In the genomic region with DNA sequence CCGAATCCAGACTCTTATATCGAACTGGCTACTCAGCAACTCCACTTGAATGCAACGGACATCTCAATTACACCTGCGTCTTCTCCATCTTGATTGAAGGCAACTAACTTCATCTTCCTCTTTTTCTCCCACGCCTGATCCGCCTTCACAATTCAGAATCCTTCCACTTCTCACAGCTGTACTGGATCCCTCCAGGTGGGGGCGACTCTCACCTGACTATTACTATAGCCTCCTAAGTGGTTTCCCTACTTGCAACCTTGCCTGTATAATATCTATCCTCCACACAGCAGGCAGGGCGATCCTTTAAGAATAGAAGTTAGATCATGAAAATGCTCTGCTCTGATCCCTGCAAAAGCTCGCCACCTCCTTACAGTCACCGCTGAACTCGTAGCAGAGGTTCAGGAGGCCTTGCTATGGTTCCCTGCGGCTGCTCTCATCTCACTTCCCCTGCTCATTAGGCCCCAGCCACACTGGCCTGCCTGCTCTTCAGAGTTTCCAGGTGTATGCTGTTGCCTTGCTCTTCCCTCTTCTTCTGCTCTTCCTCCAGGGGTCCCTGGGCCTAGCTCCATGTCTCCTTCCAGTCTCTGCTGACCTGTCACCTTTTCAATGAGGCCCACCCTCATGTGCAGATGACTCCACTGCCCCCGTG, we compare ENCODE assay signal across 10 cellular contexts. TPM values are rescaled to one million over a fixed set of nuclear protein-coding genes. Genes with fewer than 3 reads are reported as not detected.
DNase-seq lines count a peak whose midpoint lies in the region; ATAC-seq and TF ChIP-seq lines count a peak whose summit lies in the region.
"Had no signal": no experiment of that assay in that cellular context is flagged by ENCODE, and none has a peak within 500 bp of the region (broad histone marks: within the 10 kb centered on the region; RNA-seq: fewer than 3 reads in every experiment).

No MANE protein-coding gene starts in this region.

- no peaks in the 10 kb centered on the region for H3F3A ChIP-seq in neural progenitor cell (ENCODE audit: low read depth)

- no peak overlapping the region for H2AFZ ChIP-seq in neural progenitor cell (replicated peaks)

- H4K20me1 ChIP-seq in neural progenitor cell (ENCODE audit: low read depth) = no peaks in the 10 kb centered on the region

- no peaks in the 10 kb centered on the region for H3K9me3 ChIP-seq in neural progenitor cell (ENCODE audit: low read depth)

- H3K36me3 ChIP-seq in neural progenitor cell = no peaks in the 10 kb centered on the region

- CTCF ChIA-PET in WTC11 (lab: Charles Lee) = interaction anchor here (0.6 to 1.9 kb wide), 7 partner anchors 22 to 587 kb away, joined by 3 to 7 read pairs (median 3); no protein-coding TSS in a partner anchor

- H3K27ac Mint-ChIP-seq in WTC11 (no peak overlapping the region; the same call in 1 of the 2 replicates), neural progenitor cell (no peak overlapping the region)
- H3K27ac Mint-ChIP-seq: CD4-positive, alpha-beta T cell; dendritic cell treated with granulocyte-macrophage colony-stimulating factor and Interleukin-4, amounts not matched to agents 40 ng/mL and 50 ng/mL, for 4 days had no signal

- no peaks in the 10 kb centered on the region for H3K9me3 Mint-ChIP-seq in WTC11
- no peaks in the 10 kb centered on the region for H3K9me3 Mint-ChIP-seq in neural progenitor cell
- H3K9me3 Mint-ChIP-seq: CD4-positive, alpha-beta T cell; dendritic cell treated with granulocyte-macrophage colony-stimulating factor and Interleukin-4, amounts not matched to agents 40 ng/mL and 50 ng/mL, for 4 days had no signal

- no peak overlapping the region for H3K27ac ChIP-seq in neural progenitor cell

- H3K4me3 ChIP-seq in neural progenitor cell = no peak overlapping the region

- no peaks in the 10 kb centered on the region for H3K27me3 Mint-ChIP-seq in WTC11 (ENCODE audit: low read depth)
- peaks cover 2% of the 10 kb centered on the region for H3K27me3 Mint-ChIP-seq in neural progenitor cell (ENCODE audit: insufficient read depth, low read depth)
- H3K27me3 Mint-ChIP-seq: dendritic cell treated with granulocyte-macrophage colony-stimulating factor and Interleukin-4, amounts not matched to agents 40 ng/mL and 50 ng/mL, for 4 days had no signal

- H3K4me1 Mint-ChIP-seq in WTC11 (no peaks in the 10 kb centered on the region), neural progenitor cell (no peaks in the 10 kb centered on the region)

- no peak overlapping the region for H3K9ac ChIP-seq in neural progenitor cell

- ATAC-seq in WTC11 (peak; percentile 87), GM18907 (IDR thresholded peaks at IDR 0.05; ENCODE audit: unreplicated experiment) (no peak)

- TF ChIP-seq CTCF in WTC11 (IDR thresholded peaks at IDR 0.05) (peak; percentile 45), neural progenitor cell (IDR thresholded peaks at IDR 0.05) (peak; percentile 62)

- POLR2A ChIA-PET in WTC11 (lab: Charles Lee) = no interaction called here

- no peaks in the 10 kb centered on the region for H3K36me3 Mint-ChIP-seq in WTC11
- H3K36me3 Mint-ChIP-seq in neural progenitor cell = peaks cover 11% of the 10 kb centered on the region

- no peak overlapping the region for H3K4me2 ChIP-seq in neural progenitor cell

- H3K4me1 ChIP-seq in neural progenitor cell = no peaks in the 10 kb centered on the region

- H3K27me3 ChIP-seq in neural progenitor cell = no peaks in the 10 kb centered on the region

- no peak overlapping the region for H3K4me3 Mint-ChIP-seq in WTC11
- H3K4me3 Mint-ChIP-seq in neural progenitor cell = no peak overlapping the region
- H3K4me3 Mint-ChIP-seq: CD4-positive, alpha-beta T cell; dendritic cell treated with granulocyte-macrophage colony-stimulating factor and Interleukin-4, amounts not matched to agents 40 ng/mL and 50 ng/mL, for 4 days had no signal

- H3K79me2 ChIP-seq in neural progenitor cell (ENCODE audit: low read depth) = no peaks in the 10 kb centered on the region

- DNase-seq in activated CD4-positive, alpha-beta T cell treated with anti-CD3 and anti-CD28 coated beads for 48 hours = peak; percentile 44
- no peak for DNase-seq in activated CD4-positive, alpha-beta T cell treated with anti-CD3 and anti-CD28 coated beads for 4 hours
- peak; percentile 15 for DNase-seq in LHCN-M2 (ENCODE audit: low read depth)
- peak; percentile 74 for DNase-seq in WTC11 (ENCODE audit: low spot score)
- DNase-seq in neural progenitor cell (ENCODE audit: low spot score) = peak; percentile 41
- DNase-seq in putamen (ENCODE audit: low spot score) = no peak
- no peak for DNase-seq in stimulated activated CD4-positive, alpha-beta T cell treated with anti-CD3 and anti-CD28 coated beads, Interleukin-4, amount 100 ng/mL, for 1 hour
- DNase-seq: CD4-positive, alpha-beta T cell had no signal

TF ChIP-seq in WTC11, 78 proteins besides CTCF, POLR2A, EP300 and RAD21:
- no peak for TF ChIP-seq OVOL2 (CRISPR knock-in tag; IDR thresholded peaks at IDR 0.05; ENCODE audit: borderline replicate concordance)
- TF ChIP-seq, protein P1, sequence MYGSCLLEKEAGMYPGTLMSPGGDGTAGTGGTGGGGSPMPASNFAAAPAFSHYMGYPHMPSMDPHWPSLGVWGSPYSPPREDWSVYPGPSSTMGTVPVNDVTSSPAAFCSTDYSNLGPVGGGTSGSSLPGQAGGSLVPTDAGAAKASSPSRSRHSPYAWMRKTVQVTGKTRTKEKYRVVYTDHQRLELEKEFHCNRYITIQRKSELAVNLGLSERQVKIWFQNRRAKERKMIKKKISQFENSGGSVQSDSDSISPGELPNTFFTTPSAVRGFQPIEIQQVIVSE (CRISPR knock-in tag; IDR thresholded peaks at IDR 0.05; ENCODE audit: borderline replicate concordance) = no peak
- no peak for TF ChIP-seq ZNF232 (CRISPR knock-in tag; IDR thresholded peaks at IDR 0.05)
- TF ChIP-seq MYBL2 (CRISPR knock-in tag; IDR thresholded peaks at IDR 0.05) = no peak
- TF ChIP-seq ZNF263 (CRISPR knock-in tag; IDR thresholded peaks at IDR 0.05; ENCODE audit: low read depth) = no peak
- TF ChIP-seq, protein P2, sequence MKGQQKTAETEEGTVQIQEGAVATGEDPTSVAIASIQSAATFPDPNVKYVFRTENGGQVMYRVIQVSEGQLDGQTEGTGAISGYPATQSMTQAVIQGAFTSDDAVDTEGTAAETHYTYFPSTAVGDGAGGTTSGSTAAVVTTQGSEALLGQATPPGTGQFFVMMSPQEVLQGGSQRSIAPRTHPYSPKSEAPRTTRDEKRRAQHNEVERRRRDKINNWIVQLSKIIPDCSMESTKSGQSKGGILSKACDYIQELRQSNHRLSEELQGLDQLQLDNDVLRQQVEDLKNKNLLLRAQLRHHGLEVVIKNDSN (CRISPR knock-in tag; IDR thresholded peaks at IDR 0.05) = no peak
- no peak for TF ChIP-seq ZNF219 (CRISPR knock-in tag; IDR thresholded peaks at IDR 0.05; ENCODE audit: borderline replicate concordance)
- no peak for TF ChIP-seq ZNF317 (CRISPR knock-in tag; IDR thresholded peaks at IDR 0.05; ENCODE audit: borderline replicate concordance, low read depth)
- no peak for TF ChIP-seq KAT7 (CRISPR knock-in tag; IDR thresholded peaks at IDR 0.05; ENCODE audit: borderline replicate concordance)
- no peak for TF ChIP-seq JAZF1 (CRISPR knock-in tag; IDR thresholded peaks at IDR 0.05)

RNA-seq across cellular contexts. Expression of a gene that starts 31.9 kb away (rescaled TPM):
- 1.2 and 1.7 TPM in 2 replicates for total RNA-seq in LHCN-M2 (2014; rRNA removed)
- 1.3 TPM for polyA plus RNA-seq in LHCN-M2 (2012)
- total RNA-seq in WTC11 (2021) = 6.6 to 9.2 TPM (median 7.7 TPM) in 3 replicates
- total RNA-seq in neural progenitor cell (ENCODE audit: low replicate concordance) = 7.5 and 10.4 TPM in 2 replicates

Comparison
In these comparisons a context has a peak if more than half of its experiments do, and no peak if none do; other contexts are left out.
1. DNase-seq: peak in activated CD4-positive, alpha-beta T cell treated with anti-CD3 and anti-CD28 coated beads for 48 hours (single experiment), LHCN-M2 (single experiment), WTC11 (single experiment) and neural progenitor cell (single experiment); none in activated CD4-positive, alpha-beta T cell treated with anti-CD3 and anti-CD28 coated beads for 4 hours (0 of 2), putamen (single experiment) and stimulated activated CD4-positive, alpha-beta T cell treated with anti-CD3 and anti-CD28 coated beads, Interleukin-4, amount 100 ng/mL, for 1 hour (single experiment).